In genomic region chr16:87936016-87936374, GRCh38 we compare ENCODE assay signal across 18 cellular contexts. TPM values are rescaled to one million over a fixed set of nuclear protein-coding genes. Genes with fewer than 3 reads are reported as not detected.
"Had no signal": no experiment of that assay in that cellular context is flagged by ENCODE, and none has a peak within 500 bp of the region (broad histone marks: within the 10 kb centered on the region; RNA-seq: fewer than 3 reads in every experiment).

No MANE protein-coding gene starts in this region.

RNA-seq across cellular contexts. Expression of gene CA5A, which starts 0.3 kb away (rescaled TPM):
- total RNA-seq: activated naive CD4-positive, alpha-beta T cell treated with anti-CD3 and anti-CD28 coated beads for 36 hours; activated naive CD4-positive, alpha-beta T cell treated with anti-CD3 and anti-CD28 coated beads, Interleukin-2, amount 50 U/mL, for 72 hours; activated naive CD8-positive, alpha-beta T cell treated with anti-CD3 and anti-CD28 coated beads for 36 hours; activated naive CD8-positive, alpha-beta T cell treated with anti-CD3 and anti-CD28 coated beads, Interleukin-2, amount 10 ng/mL, durations not matched to agents 7 days and 5 days; activated T-helper 17 cell treated with anti-CD3 and anti-CD28 coated beads, Interleukin-2, amount 50 U/mL, for 72 hours; activated T-helper 2 cell treated with anti-CD3 and anti-CD28 coated beads, Interferon-gamma antibody, Interleukin-2, Interleukin-4, amounts not matched to agents 10 μg/mL and 5 μg/mL and 100 μg/mL, durations not matched to agents 14 hours and 24 hours and 36 hours; aorta; ascending aorta; astrocyte; body of pancreas; breast epithelium; bronchial epithelial cell; cardiac muscle cell; cardiac septum; cerebellum; chondrocyte had no signal
- polyA plus RNA-seq: adipose tissue, adrenal gland, cardiac muscle cell had no signal
